In the genomic region with DNA sequence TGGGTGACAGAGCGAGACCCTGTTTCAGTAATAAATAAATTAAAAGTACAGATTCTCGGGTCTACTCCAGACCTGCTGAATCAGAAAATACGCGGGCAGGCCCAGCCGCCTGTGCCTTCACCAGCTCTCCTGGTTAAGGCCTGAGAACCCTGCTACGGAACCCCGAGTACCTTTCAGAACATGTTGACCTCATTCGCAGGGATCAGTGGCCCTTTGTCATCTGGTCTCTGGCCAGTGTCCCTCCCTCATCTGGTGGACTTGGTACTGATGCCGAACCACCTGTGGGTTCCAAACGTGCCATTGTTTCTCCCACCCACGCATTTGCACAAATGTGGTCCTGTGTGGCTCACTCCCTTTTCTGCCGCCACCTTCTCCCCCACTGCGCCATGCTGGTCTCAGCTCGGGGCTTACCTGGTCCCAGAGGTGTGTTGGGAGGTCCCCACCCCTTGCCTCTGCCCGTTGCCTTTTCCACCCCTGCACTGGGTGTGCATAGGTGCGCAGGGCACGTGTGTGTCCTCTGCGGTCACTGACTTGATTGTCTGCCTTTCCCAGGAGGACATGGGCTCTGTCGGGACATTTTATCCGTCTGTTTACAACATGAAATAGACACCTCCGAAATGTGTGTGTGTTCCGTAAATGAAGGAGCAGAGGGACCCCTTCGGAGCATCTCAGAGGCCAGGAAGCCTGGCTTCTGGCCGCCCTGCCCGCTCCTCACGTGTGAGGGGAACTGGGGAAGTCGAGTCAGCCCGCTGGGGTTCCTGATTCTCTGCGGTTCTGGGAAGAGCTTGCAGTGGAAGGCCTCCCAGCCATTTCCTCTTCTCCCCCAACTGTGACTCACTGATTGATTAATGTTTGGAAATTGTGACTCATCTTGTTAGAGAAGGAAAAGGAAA, we compare ENCODE assay signal across 9 cellular contexts.
DNase-seq lines count a peak whose midpoint lies in the region; ATAC-seq and TF ChIP-seq lines count a peak whose summit lies in the region.
"Had no signal": no experiment of that assay in that cellular context is flagged by ENCODE, and none has a peak within 500 bp of the region (broad histone marks: within the 10 kb centered on the region; RNA-seq: fewer than 3 reads in every experiment).

No MANE protein-coding gene starts in this region.

- DNase-seq in GM23248 = peak; percentile 91
- peak; percentile 51 for DNase-seq in RPMI7951 (ENCODE audit: low read depth)
- DNase-seq in fibroblast of pulmonary artery (ENCODE audit: low read depth) = peak; percentile 85
- peak; percentile 75 for DNase-seq in skeletal muscle cell (ENCODE audit: low read depth)
- DNase-seq in NCI-H748 treated with DMSO at 0.1 percent for 48 hours (lab: John Stamatoyannopoulos, UW) = no peak
- no peak for DNase-seq in SW480 (ENCODE audit: low spot score)
- DNase-seq in GM10248 (ENCODE audit: extremely low spot score) = no peak
- DNase-seq: effector memory CD8-positive, alpha-beta T cell had no signal

- 70 to 72% methylated on average over 29 of the region's 29 CpGs for WGBS in GM23248 (ENCODE audit: low coverage in 1 of 2, low lambda C conversion rate in 2 of 2, missing lambda C conversion rate in 2 of 2), 2 experiments

- peak overlapping the region; percentile 97 for H3K27ac ChIP-seq in GM23248

- ATAC-seq in HG03442 (IDR thresholded peaks at IDR 0.05; ENCODE audit: unreplicated experiment) = no peak
- ATAC-seq: effector memory CD8-positive, alpha-beta T cell had no signal

- H3F3A ChIP-seq in GM23248 (ENCODE audit: insufficient read depth) = peaks cover 15% of the 10 kb centered on the region

- POLR2A ChIA-PET in GM10248 (lab: Yijun Ruan, JAX) = interaction anchor here (1.1 kb wide), 1 partner anchor 74 kb away, joined by 3 read pairs; no protein-coding TSS in a partner anchor

- H3K36me3 ChIP-seq in GM23248 (ENCODE audit: low read depth) = no peaks in the 10 kb centered on the region

- H2AFZ ChIP-seq in GM23248 = peak overlapping the region; percentile 85; the same call in 1 of the 2 replicates

- no peaks in the 10 kb centered on the region for H3K9me3 ChIP-seq in GM23248 (ENCODE audit: low read depth)

- peaks cover 29% of the 10 kb centered on the region for H3K79me2 ChIP-seq in GM23248 (ENCODE audit: insufficient read depth)

- in situ Hi-C loops in GM23248 (cut with MboI) = no loop called here

- H3K4me3 ChIP-seq in GM23248 = peak overlapping the region; percentile 66
- peak overlapping the region; percentile 30 for H3K4me3 ChIP-seq in fibroblast of pulmonary artery (replicated peaks; ENCODE audit: low read depth, low read length)
- H3K4me3 ChIP-seq in skeletal muscle cell (ENCODE audit: low read depth, low read length) = no peak overlapping the region

- CTCF ChIA-PET in GM10248 (lab: Yijun Ruan, JAX) = interaction anchor here (1.0 to 1.5 kb wide), 4 partner anchors 8 to 19 kb away, joined by 3 to 5 read pairs (median 3); no protein-coding TSS in a partner anchor

- peak overlapping the region; percentile 97 for H3K4me2 ChIP-seq in GM23248 (ENCODE audit: unreplicated experiment)

- TF ChIP-seq CTCF in fibroblast of pulmonary artery (IDR thresholded peaks at IDR 0.05; ENCODE audit: low read length, missing control alignments) (no peak), GM10248 (IDR thresholded peaks at IDR 0.05; ENCODE audit: control extremely low read depth, extremely low read depth, low read depth, missing control alignments) (no peak)

- H3K9ac ChIP-seq in GM23248 = peak overlapping the region; percentile 85

- no peaks in the 10 kb centered on the region for H3K9me2 ChIP-seq in GM23248 (ENCODE audit: insufficient read depth)

- H3K4me1 ChIP-seq in GM23248 (ENCODE audit: insufficient read depth) = peaks cover 25% of the 10 kb centered on the region

- no peaks in the 10 kb centered on the region for H3K27me3 ChIP-seq in GM23248 (replicated peaks; ENCODE audit: insufficient read depth)

- H4K20me1 ChIP-seq in GM23248 (ENCODE audit: insufficient read depth) = no peaks in the 10 kb centered on the region

Comparison
In these comparisons a context has a peak if more than half of its experiments do, and no peak if none do; other contexts are left out.
1. DNase-seq: peak in GM23248 (single experiment), RPMI7951 (single experiment), fibroblast of pulmonary artery (single experiment) and skeletal muscle cell (single experiment); none in NCI-H748 treated with DMSO at 0.1 percent for 48 hours (single experiment), SW480 (single experiment) and GM10248 (single experiment).